Comparison of ENCODE assay signal across 22 cellular contexts in genomic region chr17:66401364-66401763, GRCh38.
A peak's percentile ranks its signal among the peaks of the same experiment; 100 is the strongest.
DNase-seq lines count a peak whose midpoint lies in the region; ATAC-seq lines count a peak whose summit lies in the region.
"Had no signal": no experiment of that assay in that cellular context is flagged by ENCODE, and none has a peak within 500 bp of the region (broad histone marks: within the 10 kb centered on the region; RNA-seq: fewer than 3 reads in every experiment).

No MANE protein-coding gene starts in this region.

- H3K9me3 ChIP-seq in CD4-positive, CD25-positive, alpha-beta regulatory T cell (ENCODE audit: control insufficient read depth in 2 of 2, low read length in 2 of 2): no peaks in the 10 kb centered on the region
- H3K9me3 ChIP-seq: tibial artery had no signal

- peaks cover 90% of the 10 kb centered on the region for H3K4me1 Mint-ChIP-seq in activated CD4-positive, alpha-beta T cell treated with anti-CD3 and anti-CD28 coated beads for 36 hours
- peaks cover 6 to 92% (median 66%) of the 10 kb centered on the region in 4 donors for H3K4me1 Mint-ChIP-seq in CD4-positive, CD25-positive, alpha-beta regulatory T cell
- peaks cover 77% of the 10 kb centered on the region for H3K4me1 Mint-ChIP-seq in T-helper 2 cell treated with Interferon-gamma antibody and Interleukin-4, amounts not matched to agents 5 μg/mL and 100 μg/mL, for 36 hours (ENCODE audit: low read depth)
- peaks cover 98% of the 10 kb centered on the region for H3K4me1 Mint-ChIP-seq in activated naive CD8-positive, alpha-beta T cell treated with anti-CD3 and anti-CD28 coated beads, Interleukin-2, amount 50 U/mL, for 24 hours

- H3K27me3 Mint-ChIP-seq in activated CD4-positive, alpha-beta T cell treated with anti-CD3 and anti-CD28 coated beads for 36 hours: no peaks in the 10 kb centered on the region
- no peaks in the 10 kb centered on the region for H3K27me3 Mint-ChIP-seq in CD4-positive, CD25-positive, alpha-beta regulatory T cell
- no peaks in the 10 kb centered on the region for H3K27me3 Mint-ChIP-seq in T-helper 2 cell treated with Interferon-gamma antibody and Interleukin-4, amounts not matched to agents 5 μg/mL and 100 μg/mL, for 36 hours (ENCODE audit: low read depth)
- H3K27me3 Mint-ChIP-seq in activated naive CD8-positive, alpha-beta T cell treated with anti-CD3 and anti-CD28 coated beads, Interleukin-2, amount 50 U/mL, for 24 hours: no peaks in the 10 kb centered on the region

- peaks cover 21% of the 10 kb centered on the region for H3K36me3 Mint-ChIP-seq in activated CD4-positive, alpha-beta T cell treated with anti-CD3 and anti-CD28 coated beads for 36 hours (ENCODE audit: low read depth)
- H3K36me3 Mint-ChIP-seq in CD4-positive, CD25-positive, alpha-beta regulatory T cell: peaks cover 4% of the 10 kb centered on the region
- peaks cover 32% of the 10 kb centered on the region for H3K36me3 Mint-ChIP-seq in T-helper 2 cell treated with Interferon-gamma antibody and Interleukin-4, amounts not matched to agents 5 μg/mL and 100 μg/mL, for 36 hours (ENCODE audit: low read depth)
- H3K36me3 Mint-ChIP-seq in activated naive CD8-positive, alpha-beta T cell treated with anti-CD3 and anti-CD28 coated beads, Interleukin-2, amount 50 U/mL, for 24 hours (ENCODE audit: low read depth): peaks cover 25% of the 10 kb centered on the region

- H3K27ac Mint-ChIP-seq in activated CD4-positive, alpha-beta T cell treated with anti-CD3 and anti-CD28 coated beads for 36 hours: peak overlapping the region; percentile 11
- peak overlapping the region; percentile 82 to 90 (median 88) for H3K27ac Mint-ChIP-seq in CD4-positive, CD25-positive, alpha-beta regulatory T cell
- peak overlapping the region; percentile 88 for H3K27ac Mint-ChIP-seq in T-helper 2 cell treated with Interferon-gamma antibody and Interleukin-4, amounts not matched to agents 5 μg/mL and 100 μg/mL, for 36 hours
- H3K27ac Mint-ChIP-seq in activated naive CD8-positive, alpha-beta T cell treated with anti-CD3 and anti-CD28 coated beads, Interleukin-2, amount 50 U/mL, for 24 hours: peak overlapping the region; percentile 70

- H3K27me3 ChIP-seq in CD4-positive, CD25-positive, alpha-beta regulatory T cell (ENCODE audit: control insufficient read depth, insufficient read depth, low read length): no peaks in the 10 kb centered on the region
- H3K27me3 ChIP-seq: tibial artery had no signal

- peaks cover 29% of the 10 kb centered on the region for H3K4me1 ChIP-seq in CD4-positive, CD25-positive, alpha-beta regulatory T cell (ENCODE audit: control insufficient read depth, insufficient read depth, low read length, poor library complexity, severe bottlenecking)

- POLR2A ChIA-PET in activated CD4-positive, alpha-beta T cell treated with anti-CD3 and anti-CD28 coated beads for 36 hours (lab: Charles Lee): no interaction called here

- no peaks in the 10 kb centered on the region for H3K36me3 ChIP-seq in CD4-positive, CD25-positive, alpha-beta regulatory T cell (ENCODE audit: control insufficient read depth, insufficient read depth, low read length)
- H3K36me3 ChIP-seq: tibial artery had no signal

- H3K9me3 Mint-ChIP-seq in activated CD4-positive, alpha-beta T cell treated with anti-CD3 and anti-CD28 coated beads for 36 hours (ENCODE audit: low read depth): peaks cover 8% of the 10 kb centered on the region
- H3K9me3 Mint-ChIP-seq in CD4-positive, CD25-positive, alpha-beta regulatory T cell: peaks cover 0 to 2% (median 0%) of the 10 kb centered on the region in 7 donors
- peaks cover 4% of the 10 kb centered on the region for H3K9me3 Mint-ChIP-seq in T-helper 2 cell treated with Interferon-gamma antibody and Interleukin-4, amounts not matched to agents 5 μg/mL and 100 μg/mL, for 36 hours
- no peaks in the 10 kb centered on the region for H3K9me3 Mint-ChIP-seq in activated naive CD8-positive, alpha-beta T cell treated with anti-CD3 and anti-CD28 coated beads, Interleukin-2, amount 50 U/mL, for 24 hours

- no peak for ATAC-seq in activated CD4-positive, alpha-beta T cell treated with anti-CD3 and anti-CD28 coated beads for 36 hours
- ATAC-seq in CD4-positive, CD25-positive, alpha-beta regulatory T cell (ENCODE audit: low read depth in 2 of 2): no peak
- peak; percentile 55 for ATAC-seq in activated naive CD8-positive, alpha-beta T cell treated with anti-CD3 and anti-CD28 coated beads, Interleukin-2, amount 50 U/mL, for 24 hours
- ATAC-seq in GM21717 (IDR thresholded peaks at IDR 0.05; ENCODE audit: unreplicated experiment) (no peak), HG02852 (IDR thresholded peaks at IDR 0.05; ENCODE audit: unreplicated experiment) (no peak)
- ATAC-seq: left ventricle myocardium superior, Panc1 had no signal

- no peak overlapping the region for H3K27ac ChIP-seq in CD4-positive, CD25-positive, alpha-beta regulatory T cell (ENCODE audit: insufficient read depth, low read length, poor library complexity, severe bottlenecking)
- H3K27ac ChIP-seq: tibial artery had no signal

- intact Hi-C loops in activated CD4-positive, alpha-beta T cell treated with anti-CD3 and anti-CD28 coated beads for 36 hours (cut with DNase I, micrococcal nuclease): no loop called here

- no peak overlapping the region for H3K4me3 Mint-ChIP-seq in activated CD4-positive, alpha-beta T cell treated with anti-CD3 and anti-CD28 coated beads for 36 hours
- peak overlapping the region in 1 of 4 donors; percentile 8 for H3K4me3 Mint-ChIP-seq in CD4-positive, CD25-positive, alpha-beta regulatory T cell
- peak overlapping the region; percentile 59 for H3K4me3 Mint-ChIP-seq in T-helper 2 cell treated with Interferon-gamma antibody and Interleukin-4, amounts not matched to agents 5 μg/mL and 100 μg/mL, for 36 hours
- H3K4me3 Mint-ChIP-seq in activated naive CD8-positive, alpha-beta T cell treated with anti-CD3 and anti-CD28 coated beads, Interleukin-2, amount 50 U/mL, for 24 hours: peak overlapping the region; percentile 4

- DNase-seq in activated CD4-positive, alpha-beta T cell treated with anti-CD3 and anti-CD28 coated beads for 36 hours: no peak
- DNase-seq in activated CD4-positive, alpha-beta T cell treated with anti-CD3 and anti-CD28 coated beads, Interleukin-2, amount 50 U/mL, for 4 hours: no peak
- DNase-seq in CD4-positive, CD25-positive, alpha-beta regulatory T cell: no peak
- DNase-seq in T-helper 2 cell treated with Interferon-gamma antibody and Interleukin-4, amounts not matched to agents 5 μg/mL and 100 μg/mL, for 36 hours (ENCODE audit: low spot score): peak; percentile 61
- peak; percentile 25 for DNase-seq in activated naive CD8-positive, alpha-beta T cell treated with anti-CD3 and anti-CD28 coated beads, Interleukin-2, amount 50 U/mL, for 24 hours
- no peak for DNase-seq in HT-29 (ENCODE audit: low spot score)
- DNase-seq: 8988T; activated effector memory CD4-positive, alpha-beta T cell treated with Interleukin-2 at 50 U/mL for 16 hours; anterior cingulate cortex; DMS 273 treated with DMSO at 0.1 percent for 48 hours; effector CD8-positive, alpha-beta T cell; left ventricle myocardium superior; NCI-H1048; NCI-H1694; NCI-H2171; NCI-H510A treated with DMSO at 0.1 percent for 48 hours; SHP77 treated with DMSO at 0.1 percent for 48 hours; SW 1271; tibial artery had no signal

- H3K4me3 ChIP-seq in CD4-positive, CD25-positive, alpha-beta regulatory T cell (ENCODE audit: low read depth, low read length): no peak overlapping the region
- H3K4me3 ChIP-seq: tibial artery had no signal

- CTCF ChIA-PET in activated CD4-positive, alpha-beta T cell treated with anti-CD3 and anti-CD28 coated beads for 36 hours (lab: Charles Lee): interaction anchor here (3.3 kb wide), 1 partner anchor 13 kb away, joined by 19 read pairs; no protein-coding TSS in a partner anchor

Comparison
In these comparisons a context has a peak if more than half of its experiments do, and no peak if none do; other contexts are left out.
1. DNase-seq: peak in T-helper 2 cell treated with Interferon-gamma antibody and Interleukin-4, amounts not matched to agents 5 μg/mL and 100 μg/mL, for 36 hours (single experiment) and activated naive CD8-positive, alpha-beta T cell treated with anti-CD3 and anti-CD28 coated beads, Interleukin-2, amount 50 U/mL, for 24 hours (single experiment); none in activated CD4-positive, alpha-beta T cell treated with anti-CD3 and anti-CD28 coated beads for 36 hours (single experiment), activated CD4-positive, alpha-beta T cell treated with anti-CD3 and anti-CD28 coated beads, Interleukin-2, amount 50 U/mL, for 4 hours (0 of 2), CD4-positive, CD25-positive, alpha-beta regulatory T cell (0 of 3) and HT-29 (single experiment).
2. H3K27ac Mint-ChIP-seq: peak in every context shown above with its lines; median percentile 88 in CD4-positive, CD25-positive, alpha-beta regulatory T cell; 88 in T-helper 2 cell treated with Interferon-gamma antibody and Interleukin-4, amounts not matched to agents 5 μg/mL and 100 μg/mL, for 36 hours; 70 in activated naive CD8-positive, alpha-beta T cell treated with anti-CD3 and anti-CD28 coated beads, Interleukin-2, amount 50 U/mL, for 24 hours; 11 in activated CD4-positive, alpha-beta T cell treated with anti-CD3 and anti-CD28 coated beads for 36 hours.